1 cellular context compared by ENCODE assay signal in genomic region chr20:13119583-13119982, GRCh38.
A peak's percentile ranks its signal among the peaks of the same experiment; 100 is the strongest.
TF ChIP-seq lines count a peak whose summit lies in the region.

No MANE protein-coding gene starts in this region.

TF ChIP-seq in HepG2, 621 proteins besides CTCF, POLR2A, EP300 and RAD21 (continued from another document and continues in another):
- TF ChIP-seq RNF219 (CRISPR knock-in tag; IDR thresholded peaks at IDR 0.05) (no peak), ZNF20 (CRISPR knock-in tag; IDR thresholded peaks at IDR 0.05) (no peak), MXD3 (CRISPR knock-in tag; IDR thresholded peaks at IDR 0.05) (no peak), ISX (CRISPR knock-in tag; conservative IDR thresholded peaks at IDR 0.05) (no peak), TFAP4 (IDR thresholded peaks at IDR 0.05; ENCODE audit: borderline replicate concordance, low read depth) (no peak), PRPF4 (IDR thresholded peaks at IDR 0.05; ENCODE audit: low read depth, low read length, poor library complexity, severe bottlenecking) (no peak), ZNF556 (CRISPR knock-in tag; IDR thresholded peaks at IDR 0.05; ENCODE audit: borderline replicate concordance) (no peak), SOX6 (IDR thresholded peaks at IDR 0.05) (no peak), SOX6 (CRISPR knock-in tag; IDR thresholded peaks at IDR 0.05) (peak; percentile 42), HNF4A (CRISPR knock-in tag; IDR thresholded peaks at IDR 0.05) (no peak), ZNF678 (CRISPR knock-in tag; IDR thresholded peaks at IDR 0.05) (no peak), KDM5A (IDR thresholded peaks at IDR 0.05; ENCODE audit: borderline replicate concordance, low read length) (no peak), ZNF274 (CRISPR knock-in tag; IDR thresholded peaks at IDR 0.05) (no peak), ZNF30 (CRISPR knock-in tag; IDR thresholded peaks at IDR 0.05) (no peak), CBX1 (IDR thresholded peaks at IDR 0.05; ENCODE audit: low read depth) (no peak), UBTF (CRISPR knock-in tag; IDR thresholded peaks at IDR 0.05) (no peak), ZNF652 (CRISPR knock-in tag; IDR thresholded peaks at IDR 0.05; ENCODE audit: borderline replicate concordance, low read depth) (no peak), SETDB1 (CRISPR knock-in tag; IDR thresholded peaks at IDR 0.05; ENCODE audit: borderline replicate concordance) (no peak), KLF15 (CRISPR knock-in tag; IDR thresholded peaks at IDR 0.05; ENCODE audit: borderline replicate concordance) (no peak), FOXP4 (CRISPR knock-in tag; IDR thresholded peaks at IDR 0.05) (no peak; the same call in 1 of the 2 replicates), SMC3 (IDR thresholded peaks at IDR 0.05; ENCODE audit: low read length) (peak; percentile 98), CCDC6 (CRISPR knock-in tag; IDR thresholded peaks at IDR 0.05) (0 out of 2 replicates have a peak, but pooled peaks have one; percentile 27), NFATC3 (CRISPR knock-in tag; IDR thresholded peaks at IDR 0.05) (no peak), HOXA7 (CRISPR knock-in tag; IDR thresholded peaks at IDR 0.05) (no peak), TIGD3 (CRISPR knock-in tag; IDR thresholded peaks at IDR 0.05; ENCODE audit: borderline replicate concordance) (no peak), ZNF879 (CRISPR knock-in tag; IDR thresholded peaks at IDR 0.05) (no peak), KLF13 (CRISPR knock-in tag; IDR thresholded peaks at IDR 0.05) (no peak), ZNF510 (CRISPR knock-in tag; IDR thresholded peaks at IDR 0.05; ENCODE audit: low read depth) (no peak), ZNF672 (CRISPR knock-in tag; IDR thresholded peaks at IDR 0.05) (no peak), HMGXB4 (CRISPR knock-in tag; IDR thresholded peaks at IDR 0.05; ENCODE audit: borderline replicate concordance in 1 of 2, low read depth in 1 of 2) (peak in 1 of 2 experiments; percentile 62; a peak in 1 of 4 replicates), PAX8 (CRISPR knock-in tag; IDR thresholded peaks at IDR 0.05; ENCODE audit: borderline replicate concordance) (no peak), SPEN (CRISPR knock-in tag; IDR thresholded peaks at IDR 0.05; ENCODE audit: low read depth) (no peak), PHF21A (CRISPR knock-in tag; IDR thresholded peaks at IDR 0.05) (no peak), ZNF768 (CRISPR knock-in tag; IDR thresholded peaks at IDR 0.05) (no peak), SIN3B (IDR thresholded peaks at IDR 0.05; ENCODE audit: low read length) (no peak), SNRNP70 (IDR thresholded peaks at IDR 0.05; ENCODE audit: low read depth, low read length) (no peak), THAP11 (CRISPR knock-in tag; IDR thresholded peaks at IDR 0.05) (peak; percentile 51; the same call in 1 of the 2 replicates)
- TF ChIP-seq, protein P1, sequence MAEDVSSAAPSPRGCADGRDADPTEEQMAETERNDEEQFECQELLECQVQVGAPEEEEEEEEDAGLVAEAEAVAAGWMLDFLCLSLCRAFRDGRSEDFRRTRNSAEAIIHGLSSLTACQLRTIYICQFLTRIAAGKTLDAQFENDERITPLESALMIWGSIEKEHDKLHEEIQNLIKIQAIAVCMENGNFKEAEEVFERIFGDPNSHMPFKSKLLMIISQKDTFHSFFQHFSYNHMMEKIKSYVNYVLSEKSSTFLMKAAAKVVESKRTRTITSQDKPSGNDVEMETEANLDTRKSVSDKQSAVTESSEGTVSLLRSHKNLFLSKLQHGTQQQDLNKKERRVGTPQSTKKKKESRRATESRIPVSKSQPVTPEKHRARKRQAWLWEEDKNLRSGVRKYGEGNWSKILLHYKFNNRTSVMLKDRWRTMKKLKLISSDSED (CRISPR knock-in tag; IDR thresholded peaks at IDR 0.05): no peak
- TF ChIP-seq, protein P2, sequence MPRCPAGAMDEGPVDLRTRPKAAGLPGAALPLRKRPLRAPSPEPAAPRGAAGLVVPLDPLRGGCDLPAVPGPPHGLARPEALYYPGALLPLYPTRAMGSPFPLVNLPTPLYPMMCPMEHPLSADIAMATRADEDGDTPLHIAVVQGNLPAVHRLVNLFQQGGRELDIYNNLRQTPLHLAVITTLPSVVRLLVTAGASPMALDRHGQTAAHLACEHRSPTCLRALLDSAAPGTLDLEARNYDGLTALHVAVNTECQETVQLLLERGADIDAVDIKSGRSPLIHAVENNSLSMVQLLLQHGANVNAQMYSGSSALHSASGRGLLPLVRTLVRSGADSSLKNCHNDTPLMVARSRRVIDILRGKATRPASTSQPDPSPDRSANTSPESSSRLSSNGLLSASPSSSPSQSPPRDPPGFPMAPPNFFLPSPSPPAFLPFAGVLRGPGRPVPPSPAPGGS (CRISPR knock-in tag; IDR thresholded peaks at IDR 0.05): no peak
- TF ChIP-seq, protein P3, sequence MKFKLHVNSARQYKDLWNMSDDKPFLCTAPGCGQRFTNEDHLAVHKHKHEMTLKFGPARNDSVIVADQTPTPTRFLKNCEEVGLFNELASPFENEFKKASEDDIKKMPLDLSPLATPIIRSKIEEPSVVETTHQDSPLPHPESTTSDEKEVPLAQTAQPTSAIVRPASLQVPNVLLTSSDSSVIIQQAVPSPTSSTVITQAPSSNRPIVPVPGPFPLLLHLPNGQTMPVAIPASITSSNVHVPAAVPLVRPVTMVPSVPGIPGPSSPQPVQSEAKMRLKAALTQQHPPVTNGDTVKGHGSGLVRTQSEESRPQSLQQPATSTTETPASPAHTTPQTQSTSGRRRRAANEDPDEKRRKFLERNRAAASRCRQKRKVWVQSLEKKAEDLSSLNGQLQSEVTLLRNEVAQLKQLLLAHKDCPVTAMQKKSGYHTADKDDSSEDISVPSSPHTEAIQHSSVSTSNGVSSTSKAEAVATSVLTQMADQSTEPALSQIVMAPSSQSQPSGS (CRISPR knock-in tag; IDR thresholded peaks at IDR 0.05): peak; percentile 51; the same call in 1 of the 2 replicates
